ENCODE assay signal across 8 cellular contexts in the genomic region with DNA sequence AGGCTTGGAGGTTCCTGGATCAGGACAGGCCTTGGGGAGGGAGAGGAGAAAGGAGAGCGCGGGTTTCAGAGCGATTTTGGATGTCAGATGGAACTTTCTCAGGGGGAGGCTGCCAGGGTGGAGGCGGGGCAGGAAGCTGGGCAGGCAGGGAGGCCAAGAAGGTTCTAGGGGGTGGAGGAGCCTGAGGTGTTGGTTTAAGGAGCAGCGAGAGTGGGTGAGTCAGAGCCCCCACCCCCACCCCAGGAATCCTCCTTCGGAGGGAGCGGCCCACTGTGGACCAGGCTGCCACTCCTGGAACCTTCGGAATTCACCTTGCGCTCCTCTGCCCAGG. TPM values are rescaled to one million over a fixed set of nuclear protein-coding genes. Genes with fewer than 3 reads are reported as not detected.
A peak's percentile ranks its signal among the peaks of the same experiment; 100 is the strongest.
DNase-seq lines count a peak whose midpoint lies in the region; ATAC-seq and TF ChIP-seq lines count a peak whose summit lies in the region.

No MANE protein-coding gene starts in this region.

- no peaks in the 10 kb centered on the region for H3K9me3 Mint-ChIP-seq in central memory CD8-positive, alpha-beta T cell

- 8 to 12% methylated on average over 9 of the region's 9 CpGs for WGBS in thyroid gland, 2 donors

- H3K9ac ChIP-seq in Loucy (ENCODE audit: low read depth, low read length, poor library complexity, severe bottlenecking): peak overlapping the region; percentile 88

- H3K4me1 ChIP-seq in Loucy (ENCODE audit: insufficient read depth, low read length, poor library complexity, severe bottlenecking): peaks cover 20% of the 10 kb centered on the region
- peaks cover 17 to 58% of the 10 kb centered on the region in 2 donors for H3K4me1 ChIP-seq in left lung
- peaks cover 14 to 24% of the 10 kb centered on the region in 2 donors for H3K4me1 ChIP-seq in thyroid gland

- no peak for TF ChIP-seq CTCF in BJ (IDR thresholded peaks at IDR 0.05; ENCODE audit: insufficient read depth, low read depth, low read length)
- no peak for TF ChIP-seq CTCF in Loucy (conservative IDR thresholded peaks at IDR 0.05; ENCODE audit: low read length)
- TF ChIP-seq CTCF in left lung (IDR thresholded peaks at IDR 0.05): no peak
- TF ChIP-seq CTCF in thyroid gland (IDR thresholded peaks at IDR 0.05): no peak

- peaks cover 2% of the 10 kb centered on the region for H3K36me3 Mint-ChIP-seq in central memory CD8-positive, alpha-beta T cell (ENCODE audit: insufficient read depth)

- H3K9me3 ChIP-seq in Loucy (ENCODE audit: insufficient read depth, low read depth, low read length) (no peaks in the 10 kb centered on the region), left lung (no peaks in the 10 kb centered on the region), thyroid gland (no peaks in the 10 kb centered on the region)

- H3K27ac ChIP-seq in left lung: peak overlapping the region; percentile 77 to 91
- H3K27ac ChIP-seq in thyroid gland: peak overlapping the region; percentile 70 to 95 (median 82)

- no peaks in the 10 kb centered on the region for H3K27me3 ChIP-seq in BJ (ENCODE audit: control insufficient read depth, insufficient read depth, low read length)
- no peaks in the 10 kb centered on the region for H3K27me3 ChIP-seq in Loucy (ENCODE audit: insufficient read depth, low read length, poor library complexity, severe bottlenecking)
- peaks cover 0 to 20% of the 10 kb centered on the region in 2 donors for H3K27me3 ChIP-seq in left lung
- no peaks in the 10 kb centered on the region for H3K27me3 ChIP-seq in thyroid gland

- no peak for ATAC-seq in central memory CD8-positive, alpha-beta T cell (replicated peaks; ENCODE audit: extremely low read depth, poor library complexity, severe bottlenecking)
- ATAC-seq in left lung (peak; percentile 89), GM18520 (IDR thresholded peaks at IDR 0.05; ENCODE audit: unreplicated experiment) (no peak), HG02610 (IDR thresholded peaks at IDR 0.05; ENCODE audit: unreplicated experiment) (no peak)

- peaks cover 33% of the 10 kb centered on the region for H3K36me3 ChIP-seq in BJ (ENCODE audit: control insufficient read depth, insufficient read depth, low read length)
- H3K36me3 ChIP-seq in Loucy (ENCODE audit: insufficient read depth, low read length): no peaks in the 10 kb centered on the region
- H3K36me3 ChIP-seq in left lung: peaks cover 0 to 43% of the 10 kb centered on the region in 2 donors
- H3K36me3 ChIP-seq in thyroid gland: peaks cover 0 to 6% of the 10 kb centered on the region in 2 donors

- no peak overlapping the region for H3K27ac Mint-ChIP-seq in central memory CD8-positive, alpha-beta T cell (ENCODE audit: low read depth)

- peak overlapping the region; percentile 98 for H3K4me2 ChIP-seq in Loucy (ENCODE audit: low read depth, low read length, poor library complexity, severe bottlenecking)

- peaks cover 17% of the 10 kb centered on the region for H3K4me1 Mint-ChIP-seq in central memory CD8-positive, alpha-beta T cell

- H3K4me3 ChIP-seq in BJ (ENCODE audit: low read depth, low read length) (no peak overlapping the region), Loucy (ENCODE audit: low read length, poor library complexity, severe bottlenecking) (peak overlapping the region; percentile 79), left lung (peak overlapping the region in 1 of 2 donors; percentile 30), thyroid gland (replicated peaks in 1 of 3) (peak overlapping the region in 1 of 3 donors; percentile 4)

- peak; percentile 69 for DNase-seq in BJ (ENCODE audit: low read depth)
- no peak for DNase-seq in central memory CD8-positive, alpha-beta T cell (ENCODE audit: low spot score in 2 of 2)
- peak; percentile 83 to 85 for DNase-seq in left lung
- DNase-seq in thyroid gland: peak; percentile 85 to 89
- DNase-seq in NCI-H187 treated with DMSO at 0.1 percent for 48 hours (lab: John Stamatoyannopoulos, UW): no peak

- H3K27me3 Mint-ChIP-seq in central memory CD8-positive, alpha-beta T cell: peaks cover 49% of the 10 kb centered on the region

- H4K20me1 ChIP-seq in Loucy (ENCODE audit: insufficient read depth, low read length, poor library complexity, severe bottlenecking): no peaks in the 10 kb centered on the region

- peak in 1 of 2 donors; percentile 39 for TF ChIP-seq POLR2A in thyroid gland (IDR thresholded peaks at IDR 0.05)

- intact Hi-C loops in left lung (cut with DNase I) (no loop called here), thyroid gland (cut with DNase I) (no loop called here)

- CTCF ChIA-PET in BJ (lab: Yijun Ruan, JAX): interaction anchor here (0.7 to 1.9 kb wide), 5 partner anchors 11 to 21 kb away, joined by 3 to 8 read pairs (median 5); no protein-coding TSS in a partner anchor

- no peaks in the 10 kb centered on the region for H3K9me2 ChIP-seq in Loucy (replicated peaks; ENCODE audit: low read depth, low read length)

- POLR2A ChIA-PET in BJ (lab: Charles Lee): interaction anchor here (0.6 kb wide), 1 partner anchor 473 kb away, joined by 3 read pairs; a partner anchor contains a TSS

- peak overlapping the region; percentile 68 for H2AFZ ChIP-seq in Loucy (ENCODE audit: low read length)

- H3K79me2 ChIP-seq in Loucy (ENCODE audit: insufficient read depth, low read length): 0 out of 2 replicates have a peak, but pooled peaks cover 3% of the 10 kb centered on the region

- H3F3A ChIP-seq in Loucy (ENCODE audit: low read depth): peaks cover 3% of the 10 kb centered on the region; the same call in 1 of the 2 replicates

- H3K4me3 Mint-ChIP-seq in central memory CD8-positive, alpha-beta T cell: peak overlapping the region; percentile 29

RNA-seq across cellular contexts. Expression of a gene that starts 15.9 kb away (rescaled TPM):
- 119 and 135 TPM in 2 replicates for polyA plus RNA-seq in BJ (2011; rRNA removed)
- polyA minus RNA-seq in BJ (2011; rRNA and poly(A)+ RNA removed): 33.8 and 63.6 TPM in 2 replicates
- total RNA-seq in left lung: 100 to 1,000 TPM; 130 to 157 TPM
- 100 to 1,000 TPM; 278 to 531 (median 461) TPM for total RNA-seq in thyroid gland

RNA-seq across cellular contexts. Expression of a gene that starts 16.2 kb away (rescaled TPM):
- 69.5 and 132 TPM in 2 replicates for polyA plus RNA-seq in BJ (2011; rRNA removed)
- polyA minus RNA-seq in BJ (2011; rRNA and poly(A)+ RNA removed): 65.5 and 115 TPM in 2 replicates
- total RNA-seq in left lung: 100 to 1,000 TPM; 195 to 263 TPM
- total RNA-seq in thyroid gland: 10 to 100 TPM; 41.9 to 48.0 (median 44.3) TPM

RNA-seq across cellular contexts. Expression of a gene that starts 49.1 kb away (rescaled TPM):
- 256 and 293 TPM in 2 replicates for polyA plus RNA-seq in BJ (2011; rRNA removed)
- polyA minus RNA-seq in BJ (2011; rRNA and poly(A)+ RNA removed): 33.2 and 51.9 TPM in 2 replicates
- total RNA-seq in left lung (100 to 1,000 TPM; 233 to 596 TPM), thyroid gland (100 to 1,000 TPM; 256 to 919 (median 484) TPM)

Comparison
In these comparisons a context has a peak if more than half of its experiments do, and no peak if none do; other contexts are left out.
1. DNase-seq: peak in BJ (single experiment), left lung (2 of 2) and thyroid gland (2 of 2); none in central memory CD8-positive, alpha-beta T cell (0 of 2) and NCI-H187 treated with DMSO at 0.1 percent for 48 hours (single experiment).
2. RNA of a gene that starts 16.2 kb away (total RNA-seq): 195 to 263 TPM in left lung; 41.9 to 48.0 TPM in thyroid gland; every median in the first group is over 4 times any median in the second.